Comparison of ENCODE assay signal across 8 cellular contexts in genomic region chr2:127064642-127065250, GRCh38. TPM values are rescaled to one million over a fixed set of nuclear protein-coding genes. Genes with fewer than 3 reads are reported as not detected.
DNase-seq lines count a peak whose midpoint lies in the region; ATAC-seq and TF ChIP-seq lines count a peak whose summit lies in the region.

No MANE protein-coding gene starts in this region.

- ATAC-seq in HG03565 (IDR thresholded peaks at IDR 0.05; ENCODE audit: unreplicated experiment) = peak; percentile 86

- peak in 1 of 5 donors; percentile 62 for DNase-seq in CD4-positive, alpha-beta memory T cell
- DNase-seq in GM20000 (ENCODE audit: low spot score) (peak; percentile 91), astrocyte of the cerebellum (ENCODE audit: low read depth) (peak; percentile 84), iPS-NIHi11 (ENCODE audit: low spot score) (peak; percentile 81), NCI-H1417 (lab: John Stamatoyannopoulos, UW) (no peak)
- DNase-seq in stimulated activated CD4-positive, alpha-beta T cell treated with anti-CD3 and anti-CD28 coated beads, Interleukin-12 subunit alpha, Interleukin-12 subunit beta, amount 100 ng/mL, for 48 hours (ENCODE audit: low read depth in 2 of 3, low spot score in 1 of 3) = peak; percentile 71 to 76 (median 74)

- in situ Hi-C loops in astrocyte of the cerebellum (cut with HindIII; ENCODE audit: low sequenced_read_pairs) = no loop called here

- H3K9me3 ChIP-seq in CD4-positive, alpha-beta memory T cell (ENCODE audit: control insufficient read depth in 1 of 2, low read length in 2 of 2) = no peaks in the 10 kb centered on the region

- peaks cover 15% of the 10 kb centered on the region for H3K4me1 ChIP-seq in CD4-positive, alpha-beta memory T cell (ENCODE audit: insufficient read depth, low read length)

- H3K36me3 Mint-ChIP-seq in CD4-positive, alpha-beta memory T cell = peaks cover 27 to 52% of the 10 kb centered on the region in 2 donors
- peaks cover 24% of the 10 kb centered on the region for H3K36me3 Mint-ChIP-seq in T-helper 1 cell treated with Interleukin-12 subunit alpha and Interleukin-12 subunit beta and Interleukin-4 antibody, amounts not matched to agents 30 μg/mL and 1 μg/mL, for 36 hours (ENCODE audit: low read depth)

- TF ChIP-seq CTCF in GM20000 (IDR thresholded peaks at IDR 0.05; ENCODE audit: extremely low read depth, missing control alignments) (no peak), astrocyte of the cerebellum (IDR thresholded peaks at IDR 0.05; ENCODE audit: low read depth, low read length, missing control alignments) (peak; percentile 26)

- H3K27me3 Mint-ChIP-seq in CD4-positive, alpha-beta memory T cell = no peaks in the 10 kb centered on the region
- no peaks in the 10 kb centered on the region for H3K27me3 Mint-ChIP-seq in T-helper 1 cell treated with Interleukin-12 subunit alpha and Interleukin-12 subunit beta and Interleukin-4 antibody, amounts not matched to agents 30 μg/mL and 1 μg/mL, for 36 hours (ENCODE audit: low read depth)

- H3K4me3 ChIP-seq in CD4-positive, alpha-beta memory T cell (ENCODE audit: low read length in 2 of 2) = no peak overlapping the region
- no peak overlapping the region for H3K4me3 ChIP-seq in astrocyte of the cerebellum (ENCODE audit: low read depth, low read length)

- peaks cover 42% of the 10 kb centered on the region for H3K36me3 ChIP-seq in CD4-positive, alpha-beta memory T cell (ENCODE audit: insufficient read depth, low read length)

- H3K9me3 Mint-ChIP-seq in CD4-positive, alpha-beta memory T cell = no peaks in the 10 kb centered on the region
- no peaks in the 10 kb centered on the region for H3K9me3 Mint-ChIP-seq in T-helper 1 cell treated with Interleukin-12 subunit alpha and Interleukin-12 subunit beta and Interleukin-4 antibody, amounts not matched to agents 30 μg/mL and 1 μg/mL, for 36 hours

- no peaks in the 10 kb centered on the region for H3K27me3 ChIP-seq in CD4-positive, alpha-beta memory T cell (ENCODE audit: insufficient read depth, low read length)

- intact Hi-C loops in CD4-positive, alpha-beta memory T cell (cut with micrococcal nuclease) = no loop called here

- POLR2A ChIA-PET in CD4-positive, alpha-beta memory T cell (lab: Charles Lee; ENCODE audit: partially characterized antibody) = interaction anchor here (2.2 to 10.1 kb wide), 2 partner anchors 10 to 15 kb away, joined by 8 to 72 read pairs; no protein-coding TSS in a partner anchor

- peak overlapping the region in 2 of 7 donors; percentile 35 to 54 for H3K27ac Mint-ChIP-seq in CD4-positive, alpha-beta memory T cell
- peak overlapping the region; percentile 63 for H3K27ac Mint-ChIP-seq in T-helper 1 cell treated with Interleukin-12 subunit alpha and Interleukin-12 subunit beta and Interleukin-4 antibody, amounts not matched to agents 30 μg/mL and 1 μg/mL, for 36 hours

- peak overlapping the region; percentile 9 for H3K27ac ChIP-seq in CD4-positive, alpha-beta memory T cell (ENCODE audit: low read depth, low read length)

- peaks cover 6 to 31% (median 16%) of the 10 kb centered on the region in 4 donors for H3K4me1 Mint-ChIP-seq in CD4-positive, alpha-beta memory T cell
- H3K4me1 Mint-ChIP-seq in T-helper 1 cell treated with Interleukin-12 subunit alpha and Interleukin-12 subunit beta and Interleukin-4 antibody, amounts not matched to agents 30 μg/mL and 1 μg/mL, for 36 hours (ENCODE audit: low read depth) = peaks cover 11% of the 10 kb centered on the region

- CTCF ChIA-PET in CD4-positive, alpha-beta memory T cell (lab: Charles Lee; ENCODE audit: partially characterized antibody) = no interaction called here

- no peak overlapping the region for H3K4me3 Mint-ChIP-seq in CD4-positive, alpha-beta memory T cell
- H3K4me3 Mint-ChIP-seq in T-helper 1 cell treated with Interleukin-12 subunit alpha and Interleukin-12 subunit beta and Interleukin-4 antibody, amounts not matched to agents 30 μg/mL and 1 μg/mL, for 36 hours = no peak overlapping the region

RNA-seq across cellular contexts. Expression of gene BIN1, which starts 42.2 kb away (rescaled TPM):
- 100 to 1,000 TPM in 1 of 2 experiments, 10 to 100 TPM in 1; 99.4 to 103 TPM for total RNA-seq in CD4-positive, alpha-beta memory T cell
- polyA plus RNA-seq in CD4-positive, alpha-beta memory T cell = 100 to 1,000 TPM; 141 to 163 TPM

Comparison
In these comparisons a context has a peak if more than half of its experiments do, and no peak if none do; other contexts are left out.
1. DNase-seq: peak in GM20000 (single experiment), astrocyte of the cerebellum (single experiment), iPS-NIHi11 (single experiment) and stimulated activated CD4-positive, alpha-beta T cell treated with anti-CD3 and anti-CD28 coated beads, Interleukin-12 subunit alpha, Interleukin-12 subunit beta, amount 100 ng/mL, for 48 hours (3 of 3); none in NCI-H1417 (0 of 3).